8 cellular contexts compared by ENCODE assay signal in genomic region chr14:103386632-103387329, GRCh38. TPM values are rescaled to one million over a fixed set of nuclear protein-coding genes. Genes with fewer than 3 reads are reported as not detected.
DNase-seq lines count a peak whose midpoint lies in the region; ATAC-seq and TF ChIP-seq lines count a peak whose summit lies in the region.

No MANE protein-coding gene starts in this region.

- H3K4me3 ChIP-seq in ACC112 (ENCODE audit: low read depth, low read length) (peak overlapping the region; percentile 98), body of pancreas (peak overlapping the region; percentile 55 to 93), lower leg skin (ENCODE audit: low read depth, poor library complexity, severe bottlenecking) (peak overlapping the region; percentile 96)

- H3K4me3 Mint-ChIP-seq in HFFc6 (peak overlapping the region; percentile 98), type B pancreatic cell (peak overlapping the region; percentile 95)

- H3K27ac ChIP-seq in ACC112 (ENCODE audit: low read depth, low read length), result peak overlapping the region; percentile 90
- H3K27ac ChIP-seq in body of pancreas, result peak overlapping the region; percentile 94 to 99 (median 98)

- 2 to 4% methylated on average over 11 of the region's 11 CpGs for WGBS in body of pancreas, 2 donors
- 4 to 6% methylated on average over 11 of the region's 11 CpGs for WGBS in lower leg skin, 2 donors

- H3K36me3 ChIP-seq in ACC112 (ENCODE audit: insufficient read depth, low read length) (no peaks in the 10 kb centered on the region; the same call in 1 of the 2 replicates), body of pancreas (replicated peaks in 1 of 2; ENCODE audit: insufficient read depth in 1 of 2, low read depth in 2 of 2) (no peaks in the 10 kb centered on the region)

- H3K27me3 Mint-ChIP-seq in HFFc6 (ENCODE audit: insufficient read depth) (no peaks in the 10 kb centered on the region; the same call in none of the 2 replicates), type B pancreatic cell (peaks cover 11% of the 10 kb centered on the region)

- H3K4me1 ChIP-seq in ACC112 (ENCODE audit: control insufficient read depth, insufficient read depth, low read length, unreplicated experiment) (peaks cover 32% of the 10 kb centered on the region), body of pancreas (peaks cover 39% of the 10 kb centered on the region)

- H3K27me3 ChIP-seq in ACC112 (ENCODE audit: insufficient read depth, low read length) (no peaks in the 10 kb centered on the region), body of pancreas (no peaks in the 10 kb centered on the region)

- H3K9me3 Mint-ChIP-seq in HFFc6, result no peaks in the 10 kb centered on the region
- H3K9me3 Mint-ChIP-seq in type B pancreatic cell, result no peaks in the 10 kb centered on the region

- no peaks in the 10 kb centered on the region for H3K9me3 ChIP-seq in body of pancreas

- DNase-seq in HFFc6 (no peak), body of pancreas (no peak), lower leg skin (ENCODE audit: low spot score in 2 of 2) (no peak), type B pancreatic cell (ENCODE audit: extremely low spot score, unreplicated experiment) (no peak), islet precursor cell (no peak), posterior vena cava (ENCODE audit: low spot score) (no peak), nucleus accumbens (lab: John Stamatoyannopoulos, UW) (no peak)

- TF ChIP-seq POLR2A in body of pancreas (IDR thresholded peaks at IDR 0.05) (peak in 2 of 3 donors; percentile 9 to 14), lower leg skin (IDR thresholded peaks at IDR 0.05) (no peak)

- intact Hi-C loops in body of pancreas (cut with DNase I) (no loop called here), lower leg skin (cut with DNase I; ENCODE audit: low total_unique reads) (loop anchor here (5.0 kb wide), 1 partner anchor 49 kb away; no protein-coding TSS in a partner anchor), posterior vena cava (cut with DNase I) (loop anchor here in 1 of 2 donors (10.0 kb wide), 1 partner anchor 52 kb away; the partner anchor contains the start of gene EIF5)

- no peak overlapping the region for H2AFZ ChIP-seq in ACC112 (ENCODE audit: low read length, unreplicated experiment)

- peak overlapping the region; percentile 96 for H3K27ac Mint-ChIP-seq in HFFc6
- H3K27ac Mint-ChIP-seq in type B pancreatic cell, result peak overlapping the region; percentile 96

- TF ChIP-seq CTCF in HFFc6 (IDR thresholded peaks at IDR 0.05), result no peak
- no peak for TF ChIP-seq CTCF in body of pancreas (IDR thresholded peaks at IDR 0.05)
- no peak for TF ChIP-seq CTCF in lower leg skin (IDR thresholded peaks at IDR 0.05)
- no peak for TF ChIP-seq CTCF in type B pancreatic cell (conservative IDR thresholded peaks at IDR 0.05)

- peaks cover 50% of the 10 kb centered on the region for H3K79me2 ChIP-seq in ACC112 (ENCODE audit: control insufficient read depth, insufficient read depth, low read length, unreplicated experiment)

- H3K4me1 Mint-ChIP-seq in HFFc6 (ENCODE audit: low read depth) (peaks cover 58% of the 10 kb centered on the region), type B pancreatic cell (ENCODE audit: unreplicated experiment) (peaks cover 19% of the 10 kb centered on the region)

- no peak for ATAC-seq in body of pancreas

- H3K36me3 Mint-ChIP-seq in HFFc6 (ENCODE audit: low read depth), result peaks cover 21% of the 10 kb centered on the region
- peaks cover 5% of the 10 kb centered on the region for H3K36me3 Mint-ChIP-seq in type B pancreatic cell

RNA-seq across cellular contexts. Expression of gene MARK3, which starts 1.6 kb away (rescaled TPM):
- total RNA-seq in HFFc6 (2021; fragmentation: NEBNext Ultra II Directional; extraction: Animal tissue kit (Norgen Biotek cat#: 25700)), result 10 to 100 TPM; 57.4 to 71.8 (median 65.7) TPM
- 100 to 1,000 TPM in 1 of 2 donors, 10 to 100 TPM in 1; 87.2 to 147 TPM for total RNA-seq in body of pancreas
- 10 to 100 TPM; 47.3 to 68.2 (median 58.8) TPM for total RNA-seq in lower leg skin
- 79.1 and 91.4 TPM in 2 replicates for total RNA-seq in type B pancreatic cell (ENCODE audit: low replicate concordance)
- total RNA-seq in posterior vena cava, result 10 to 100 TPM; 64.3 to 65.7 TPM

RNA-seq across cellular contexts. Expression of gene EIF5, which starts 52.7 kb away (rescaled TPM):
- 100 to 1,000 TPM; 181 to 217 (median 203) TPM for total RNA-seq in HFFc6 (2021; fragmentation: NEBNext Ultra II Directional; extraction: Animal tissue kit (Norgen Biotek cat#: 25700))
- total RNA-seq in body of pancreas, result 100 to 1,000 TPM in 1 of 2 donors, 10 to 100 TPM in 1; 85.6 to 234 TPM
- total RNA-seq in lower leg skin, result 100 to 1,000 TPM; 125 to 168 (median 131) TPM
- total RNA-seq in type B pancreatic cell (ENCODE audit: low replicate concordance), result 327 and 340 TPM in 2 replicates
- 100 to 1,000 TPM; 191 to 232 TPM for total RNA-seq in posterior vena cava

Comparison
In these comparisons a context has a peak if more than half of its experiments do, and no peak if none do; other contexts are left out.
1. POLR2A ChIP-seq: peak in body of pancreas (2 of 3); none in lower leg skin (0 of 2).
2. Peak in every context shown above with its lines, with median percentiles within 50 percentile points of each other: H3K4me3 ChIP-seq.